ENCODE assay signal across 8 cellular contexts in the genomic region with DNA sequence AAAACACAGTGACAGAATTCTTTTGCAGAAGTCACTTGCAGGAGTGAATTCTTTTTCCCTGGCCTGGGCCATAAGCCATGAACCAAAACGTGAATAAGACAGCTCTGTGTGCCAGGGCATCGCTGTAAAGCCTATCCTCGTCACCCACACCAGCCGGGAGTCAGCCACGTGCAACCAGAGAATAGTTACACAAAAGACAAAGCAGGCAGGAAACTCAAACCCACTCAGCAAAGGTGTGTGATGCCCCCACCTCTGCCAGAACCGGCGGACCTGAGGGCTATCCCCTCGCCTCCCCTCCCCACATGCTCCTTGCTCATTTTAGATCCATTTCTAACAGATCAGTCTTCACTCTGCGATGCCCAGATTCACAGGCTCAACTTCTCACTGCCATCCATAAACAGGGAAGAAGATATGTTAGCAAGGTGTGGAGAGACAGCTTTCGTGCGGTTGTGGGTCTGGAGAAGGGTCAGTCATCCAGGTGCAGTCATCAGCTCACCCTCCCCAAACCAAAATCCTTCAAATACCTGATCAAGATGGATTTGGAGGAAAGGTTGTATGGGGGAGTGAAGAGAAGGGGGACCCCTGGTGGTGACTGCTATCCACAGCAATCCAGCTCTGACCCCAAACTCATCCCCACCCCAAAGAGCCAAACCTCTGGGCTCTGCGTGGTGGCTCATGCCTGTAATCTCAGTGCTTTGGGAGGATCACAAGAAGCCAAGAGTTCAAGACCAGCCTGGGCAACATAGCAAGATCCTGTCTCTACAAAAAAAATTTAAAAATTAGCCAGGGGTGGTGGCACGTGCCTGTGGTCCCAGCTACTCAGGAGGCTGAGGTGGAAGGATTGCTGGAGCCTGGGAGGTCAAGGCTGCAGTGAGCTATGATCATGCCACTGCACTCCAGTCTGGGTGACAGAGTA.
DNase-seq lines count a peak whose midpoint lies in the region; ATAC-seq and TF ChIP-seq lines count a peak whose summit lies in the region.

No MANE protein-coding gene starts in this region.

- intact Hi-C loops in CD8-positive, alpha-beta T cell (cut with DNase I, micrococcal nuclease): loop anchor here (1.0 to 5.0 kb wide), 4 partner anchors 100 to 184 kb away; no protein-coding TSS in a partner anchor
- intact Hi-C loops in activated CD8-positive, alpha-beta T cell treated with anti-CD3 and anti-CD28 coated beads for 36 hours (cut with micrococcal nuclease): loop anchor here (5.0 kb wide), 1 partner anchor 185 kb away; no protein-coding TSS in a partner anchor
- intact Hi-C loops in prostate gland (cut with DNase I): loop anchor here (5.0 kb wide), 2 partner anchors 100 to 185 kb away; no protein-coding TSS in a partner anchor

- peak; percentile 67 for TF ChIP-seq CTCF in CD8-positive, alpha-beta T cell (IDR thresholded peaks at IDR 0.05)
- TF ChIP-seq CTCF in activated CD8-positive, alpha-beta T cell treated with anti-CD3 and anti-CD28 coated beads for 36 hours (IDR thresholded peaks at IDR 0.05): peak; percentile 59
- TF ChIP-seq CTCF in fibroblast of mammary gland (conservative IDR thresholded peaks at IDR 0.05; ENCODE audit: control insufficient read depth, insufficient read depth, low read depth, low read length) (peak; percentile 75), prostate gland (IDR thresholded peaks at IDR 0.05) (peak in 3 of 4 experiments; percentile 58 to 61 (median 59))

- WGBS in prostate gland: 54% methylated on average over 13 of the region's 13 CpGs

- no peak overlapping the region for H3K4me3 ChIP-seq in CD8-positive, alpha-beta T cell (ENCODE audit: low read depth, low read length)
- H3K4me3 ChIP-seq in fibroblast of mammary gland (ENCODE audit: control insufficient read depth, low read depth, low read length): no peak overlapping the region
- H3K4me3 ChIP-seq in prostate gland: no peak overlapping the region

- no peaks in the 10 kb centered on the region for H3K9me3 Mint-ChIP-seq in CD8-positive, alpha-beta T cell
- no peaks in the 10 kb centered on the region for H3K9me3 Mint-ChIP-seq in activated CD8-positive, alpha-beta T cell treated with anti-CD3 and anti-CD28 coated beads for 36 hours

- no peaks in the 10 kb centered on the region for H3K4me1 ChIP-seq in CD8-positive, alpha-beta T cell (ENCODE audit: insufficient read depth, low read length)
- no peaks in the 10 kb centered on the region for H3K4me1 ChIP-seq in prostate gland (replicated peaks)

- H3K36me3 ChIP-seq in CD8-positive, alpha-beta T cell (ENCODE audit: insufficient read depth, low read length): no peaks in the 10 kb centered on the region
- H3K36me3 ChIP-seq in prostate gland: no peaks in the 10 kb centered on the region

- H3K27me3 Mint-ChIP-seq in CD8-positive, alpha-beta T cell (ENCODE audit: low read depth): peaks cover 7% of the 10 kb centered on the region
- peaks cover 4% of the 10 kb centered on the region for H3K27me3 Mint-ChIP-seq in activated CD8-positive, alpha-beta T cell treated with anti-CD3 and anti-CD28 coated beads for 36 hours

- H3K27ac Mint-ChIP-seq in CD8-positive, alpha-beta T cell: no peak overlapping the region
- no peak overlapping the region for H3K27ac Mint-ChIP-seq in activated CD8-positive, alpha-beta T cell treated with anti-CD3 and anti-CD28 coated beads for 36 hours

- TF ChIP-seq POLR2A in prostate gland (IDR thresholded peaks at IDR 0.05): no peak

- peak; percentile 5 to 64 (median 28) for DNase-seq in CD8-positive, alpha-beta T cell
- DNase-seq in NCI-H1417 (lab: John Stamatoyannopoulos, UW) (peak; percentile 5 to 78 (median 42)), fibroblast of mammary gland (ENCODE audit: low read depth) (peak; percentile 32), prostate gland (ENCODE audit: low spot score) (no peak)
- peak; percentile 62 for DNase-seq in activated CD8-positive, alpha-beta T cell treated with anti-CD3 and anti-CD28 coated beads for 36 hours

- H3K9me3 ChIP-seq in CD8-positive, alpha-beta T cell (ENCODE audit: low read length): no peaks in the 10 kb centered on the region
- no peaks in the 10 kb centered on the region for H3K9me3 ChIP-seq in prostate gland

- H3K36me3 Mint-ChIP-seq in CD8-positive, alpha-beta T cell: no peaks in the 10 kb centered on the region
- no peaks in the 10 kb centered on the region for H3K36me3 Mint-ChIP-seq in activated CD8-positive, alpha-beta T cell treated with anti-CD3 and anti-CD28 coated beads for 36 hours (ENCODE audit: low read depth)

- POLR2A ChIA-PET in CD8-positive, alpha-beta T cell (lab: Charles Lee): interaction anchor here (0.6 kb wide), 1 partner anchor 152 kb away, joined by 3 read pairs; no protein-coding TSS in a partner anchor
- POLR2A ChIA-PET in activated CD8-positive, alpha-beta T cell treated with anti-CD3 and anti-CD28 coated beads for 36 hours (lab: Charles Lee): interaction anchor here (1.0 kb wide), 1 partner anchor 271 kb away, joined by 5 read pairs; no protein-coding TSS in a partner anchor

- peaks cover 12% of the 10 kb centered on the region for H3K4me1 Mint-ChIP-seq in CD8-positive, alpha-beta T cell (ENCODE audit: low read depth)
- peaks cover 3% of the 10 kb centered on the region for H3K4me1 Mint-ChIP-seq in activated CD8-positive, alpha-beta T cell treated with anti-CD3 and anti-CD28 coated beads for 36 hours (ENCODE audit: low read depth)

- H3K27me3 ChIP-seq in CD8-positive, alpha-beta T cell (ENCODE audit: insufficient read depth, low read length): no peaks in the 10 kb centered on the region
- H3K27me3 ChIP-seq in prostate gland (replicated peaks; ENCODE audit: insufficient read depth): no peaks in the 10 kb centered on the region

- H3K4me3 Mint-ChIP-seq in CD8-positive, alpha-beta T cell: no peak overlapping the region
- no peak overlapping the region for H3K4me3 Mint-ChIP-seq in activated CD8-positive, alpha-beta T cell treated with anti-CD3 and anti-CD28 coated beads for 36 hours

- H3K27ac ChIP-seq in CD8-positive, alpha-beta T cell (ENCODE audit: low read depth, low read length): no peak overlapping the region
- no peak overlapping the region for H3K27ac ChIP-seq in prostate gland

- peak; percentile 59 for ATAC-seq in CD8-positive, alpha-beta T cell
- ATAC-seq in GM21360 (IDR thresholded peaks at IDR 0.05; ENCODE audit: unreplicated experiment) (peak; percentile 45), GM21447 (IDR thresholded peaks at IDR 0.05; ENCODE audit: unreplicated experiment) (no peak), HG03280 (IDR thresholded peaks at IDR 0.05; ENCODE audit: unreplicated experiment) (no peak)
- peak; percentile 76 for ATAC-seq in activated CD8-positive, alpha-beta T cell treated with anti-CD3 and anti-CD28 coated beads for 36 hours

- CTCF ChIA-PET in CD8-positive, alpha-beta T cell (lab: Charles Lee): interaction anchor here (0.6 to 4.0 kb wide), 35 partner anchors 9 to 1761 kb away, joined by 3 to 58 read pairs (median 3); no protein-coding TSS in a partner anchor
- CTCF ChIA-PET in activated CD8-positive, alpha-beta T cell treated with anti-CD3 and anti-CD28 coated beads for 36 hours (lab: Charles Lee): interaction anchor here (0.7 to 3.3 kb wide), 24 partner anchors 9 to 474 kb away, joined by 3 to 29 read pairs (median 4); no protein-coding TSS in a partner anchor

Comparison
In these comparisons a context has a peak if more than half of its experiments do, and no peak if none do; other contexts are left out.
1. ATAC-seq: peak in CD8-positive, alpha-beta T cell (single experiment), GM21360 (single experiment) and activated CD8-positive, alpha-beta T cell treated with anti-CD3 and anti-CD28 coated beads for 36 hours (single experiment); none in GM21447 (single experiment) and HG03280 (single experiment).
2. Peak in every context shown above with its lines, with median percentiles within 50 percentile points of each other: CTCF ChIP-seq.